In genomic region chr3:177345049-177345972, GRCh38 we compare ENCODE assay signal across 1 cellular context.
TF ChIP-seq lines count a peak whose summit lies in the region.

No MANE protein-coding gene starts in this region.

TF ChIP-seq in K562, 482 proteins besides CTCF, POLR2A, EP300 and RAD21 (continued from another document and continues in another):
- TF ChIP-seq RERE (CRISPR knock-in tag; IDR thresholded peaks at IDR 0.05; ENCODE audit: borderline replicate concordance) (no peak), GABPB1 (CRISPR knock-in tag; IDR thresholded peaks at IDR 0.05) (no peak; the same call in 1 of the 2 replicates), ZNF282 (CRISPR knock-in tag; IDR thresholded peaks at IDR 0.05) (no peak), BRF2 (IDR thresholded peaks at IDR 0.05; ENCODE audit: borderline replicate concordance, insufficient read depth, insufficient read length) (no peak), PHF21A (IDR thresholded peaks at IDR 0.05; ENCODE audit: borderline replicate concordance, low read depth) (no peak; the same call in 1 of the 2 replicates), ZNF280A (IDR thresholded peaks at IDR 0.05; ENCODE audit: low read depth, partially characterized antibody) (no peak), PREB (CRISPR knock-in tag; IDR thresholded peaks at IDR 0.05) (no peak), HIVEP1 (CRISPR knock-in tag; IDR thresholded peaks at IDR 0.05) (no peak), BRD4 (IDR thresholded peaks at IDR 0.05) (peak; percentile 86; the same call in 1 of the 2 replicates), E2F6 (IDR thresholded peaks at IDR 0.05; ENCODE audit: borderline replicate concordance in 1 of 2, extremely low read depth in 1 of 2, insufficient read depth in 1 of 2, insufficient read length in 1 of 2, low read depth in 1 of 2, low read length in 1 of 2, poor library complexity in 1 of 2, severe bottlenecking in 1 of 2) (peak in 1 of 2 experiments; percentile 51), MXD1 (CRISPR knock-in tag; IDR thresholded peaks at IDR 0.05; ENCODE audit: borderline replicate concordance, poor library complexity, severe bottlenecking) (no peak), TRIM28 (IDR thresholded peaks at IDR 0.05) (peak; percentile 43; the same call in 1 of the 2 replicates), HEY1 (CRISPR knock-in tag; IDR thresholded peaks at IDR 0.05; ENCODE audit: borderline replicate concordance) (peak; percentile 67; the same call in 1 of the 2 replicates), TEAD4 (IDR thresholded peaks at IDR 0.05; ENCODE audit: low read length) (peak; percentile 75), TEAD4 (CRISPR knock-in tag; IDR thresholded peaks at IDR 0.05; ENCODE audit: borderline replicate concordance) (no peak), ZNF384 (IDR thresholded peaks at IDR 0.05; ENCODE audit: low read depth, low read length) (no peak), PTBP1 (IDR thresholded peaks at IDR 0.05; ENCODE audit: low read depth, low read length) (no peak), ARID3A (IDR thresholded peaks at IDR 0.05; ENCODE audit: borderline replicate concordance, low read depth, low read length) (0 out of 2 replicates have a peak, but pooled peaks have one; percentile 60), RUNX1 (IDR thresholded peaks at IDR 0.05; ENCODE audit: low read depth) (no peak), NR3C1 (CRISPR knock-in tag; IDR thresholded peaks at IDR 0.05) (no peak), MED1 (CRISPR knock-in tag; IDR thresholded peaks at IDR 0.05; ENCODE audit: borderline replicate concordance) (no peak), JUND (IDR thresholded peaks at IDR 0.05; ENCODE audit: borderline replicate concordance, low read depth, low read length) (peak; percentile 99), JUND (tag; IDR thresholded peaks at IDR 0.05; ENCODE audit: borderline replicate concordance, low read depth, low read length) (peak; percentile 99; the same call in 2 of the 3 replicates), FOSL1 (tag; conservative IDR thresholded peaks at IDR 0.05) (peak; percentile 99), ZNF449 (CRISPR knock-in tag; IDR thresholded peaks at IDR 0.05) (no peak), CTBP1 (IDR thresholded peaks at IDR 0.05; ENCODE audit: borderline replicate concordance) (peak; percentile 76; the same call in 1 of the 2 replicates), E2F1 (CRISPR knock-in tag; IDR thresholded peaks at IDR 0.05) (0 out of 2 replicates have a peak, but pooled peaks have one; percentile 51), HDAC2 (IDR thresholded peaks at IDR 0.05) (peak; percentile 81; the same call in 1 of the 2 replicates), RB1 (IDR thresholded peaks at IDR 0.05; ENCODE audit: low read depth) (0 out of 2 replicates have a peak, but pooled peaks have one; percentile 21), MECOM (CRISPR knock-in tag; IDR thresholded peaks at IDR 0.05) (0 out of 2 replicates have a peak, but pooled peaks have one; percentile 4), EGR1 (conservative IDR thresholded peaks at IDR 0.05) (no peak; the same call in 1 of the 2 replicates), ZNF197 (CRISPR knock-in tag; IDR thresholded peaks at IDR 0.05; ENCODE audit: low read depth) (no peak; the same call in 1 of the 2 replicates), ZNF354B (CRISPR knock-in tag; IDR thresholded peaks at IDR 0.05) (no peak), TBP (optimal IDR thresholded peaks at IDR 0.05; ENCODE audit: low read depth, low read length) (peak; percentile 63), MYNN (IDR thresholded peaks at IDR 0.05) (peak; percentile 91), MYNN (CRISPR knock-in tag; IDR thresholded peaks at IDR 0.05) (no peak), ZNF395 (CRISPR knock-in tag; IDR thresholded peaks at IDR 0.05) (peak; percentile 92), ZNF778 (CRISPR knock-in tag; IDR thresholded peaks at IDR 0.05) (no peak), ZNF253 (CRISPR knock-in tag; conservative IDR thresholded peaks at IDR 0.05) (no peak), ZFP1 (CRISPR knock-in tag; IDR thresholded peaks at IDR 0.05) (no peak), ZNF140 (CRISPR knock-in tag; IDR thresholded peaks at IDR 0.05) (no peak), RNF2 (IDR thresholded peaks at IDR 0.05) (peak; percentile 97)
